In genomic region chr11:11078344-11078743, GRCh38 we compare ENCODE assay signal across 17 cellular contexts.
DNase-seq lines count a peak whose midpoint lies in the region; ATAC-seq, FAIRE-seq and TF ChIP-seq lines count a peak whose summit lies in the region.
"Had no signal": no experiment of that assay in that cellular context is flagged by ENCODE, and none has a peak within 500 bp of the region (broad histone marks: within the 10 kb centered on the region; RNA-seq: fewer than 3 reads in every experiment).

No MANE protein-coding gene starts in this region.

- H3K79me2 ChIP-seq in GM23248 (ENCODE audit: insufficient read depth) = no peaks in the 10 kb centered on the region

- FAIRE-seq in A549 (lab: Jason Lieb, UNC) = peak; percentile 23
- FAIRE-seq: keratinocyte, pancreas had no signal

- H3K27me3 ChIP-seq in GM23248 (replicated peaks; ENCODE audit: insufficient read depth) = peaks cover 55% of the 10 kb centered on the region
- H3K27me3 ChIP-seq: pancreas, Peyer's patch had no signal

- no peaks in the 10 kb centered on the region for H4K20me1 ChIP-seq in GM23248 (ENCODE audit: insufficient read depth)

- H3K27ac ChIP-seq in A549 (no peak overlapping the region), GM23248 (no peak overlapping the region)
- H3K27ac ChIP-seq: pancreas, Peyer's patch had no signal

- TF ChIP-seq EP300 in A549 (IDR thresholded peaks at IDR 0.05) = no peak

- no peaks in the 10 kb centered on the region for H3K9me3 ChIP-seq in A549
- no peaks in the 10 kb centered on the region for H3K9me3 ChIP-seq in GM23248 (ENCODE audit: low read depth)
- H3K9me3 ChIP-seq: pancreas, Peyer's patch had no signal

- TF ChIP-seq RAD21 in A549 (conservative IDR thresholded peaks at IDR 0.05 in 1 of 2, IDR thresholded peaks at IDR 0.05 in 1 of 2) = peak in 1 of 2 experiments; percentile 43; a peak in 3 of 5 replicates

- ATAC-seq in A549 (peak in 1 of 2 experiments; percentile 72; a peak in 3 of 6 replicates), GM21528 (IDR thresholded peaks at IDR 0.05; ENCODE audit: low FRiP score, unreplicated experiment) (no peak), HG03108 (IDR thresholded peaks at IDR 0.05; ENCODE audit: unreplicated experiment) (no peak)
- ATAC-seq: pancreas, T-cell had no signal

- CTCF ChIA-PET in A549 (lab: Yijun Ruan, JAX) = interaction anchor here (1.0 to 3.0 kb wide), 9 partner anchors 11 to 710 kb away, joined by 3 to 16 read pairs (median 7); no protein-coding TSS in a partner anchor

- in situ Hi-C loops in GM23248 (cut with MboI) = no loop called here

- 3% methylated on average over 1 of the region's 1 CpG for WGBS in A549 (ENCODE audit: missing lambda C conversion rate)
- 41 to 52% methylated on average over 1 of the region's 1 CpG for WGBS in GM23248 (ENCODE audit: low coverage in 1 of 2, low lambda C conversion rate in 2 of 2, missing lambda C conversion rate in 2 of 2), 2 experiments

- no peak for TF ChIP-seq POLR2A in A549 (IDR thresholded peaks at IDR 0.05; ENCODE audit: low read length)

- TF ChIP-seq CTCF in A549 (IDR thresholded peaks at IDR 0.05) (peak; percentile 21; the same call in 1 of the 3 replicates), fibroblast of mammary gland (conservative IDR thresholded peaks at IDR 0.05; ENCODE audit: control insufficient read depth, insufficient read depth, low read depth, low read length) (peak; percentile 16)

- H3K36me3 ChIP-seq in GM23248 (ENCODE audit: low read depth) = no peaks in the 10 kb centered on the region
- H3K36me3 ChIP-seq: pancreas, Peyer's patch had no signal

- H3K4me2 ChIP-seq in A549 (no peak overlapping the region), GM23248 (ENCODE audit: unreplicated experiment) (no peak overlapping the region)

- H2AFZ ChIP-seq in GM23248 = no peak overlapping the region

- no peaks in the 10 kb centered on the region for H3K9me2 ChIP-seq in GM23248 (ENCODE audit: insufficient read depth)

- DNase-seq in A549 (ENCODE audit: low read depth in 1 of 2, low spot score in 1 of 2) (peak in 1 of 2 experiments; percentile 40), GM23248 (peak; percentile 43), SW480 (ENCODE audit: low spot score) (peak; percentile 31), fibroblast of mammary gland (ENCODE audit: low read depth) (peak; percentile 23), NCI-H69 (lab: John Stamatoyannopoulos, UW) (no peak), T-helper 9 cell (no peak)
- DNase-seq: activated naive CD8-positive, alpha-beta T cell treated with anti-CD3 and anti-CD28 coated beads, Interleukin-2, amount 10 ng/mL, durations not matched to agents 7 days and 5 days; activated T-cell treated with anti-CD3 and anti-CD28 coated beads for 4 hours; DMS153; NCI-H1105 treated with DMSO at 0.1 percent for 48 hours; pancreas; Peyer's patch; stimulated activated CD4-positive, alpha-beta T cell treated with anti-CD3 and anti-CD28 coated beads, Interleukin-12 subunit alpha, Interleukin-12 subunit beta, amount 100 ng/mL, for 4 hours; T-cell had no signal

- no peak overlapping the region for H3K4me3 ChIP-seq in A549
- no peak overlapping the region for H3K4me3 ChIP-seq in GM23248
- H3K4me3 ChIP-seq in fibroblast of mammary gland (ENCODE audit: control insufficient read depth, low read depth, low read length) = no peak overlapping the region
- H3K4me3 ChIP-seq: pancreas, Peyer's patch had no signal

- H3K9ac ChIP-seq in GM23248 = no peak overlapping the region

- POLR2A ChIA-PET in A549 (lab: Yijun Ruan, JAX) = no interaction called here

- no peaks in the 10 kb centered on the region for H3F3A ChIP-seq in GM23248 (ENCODE audit: insufficient read depth)

- H3K4me1 ChIP-seq in A549 (no peaks in the 10 kb centered on the region), GM23248 (ENCODE audit: insufficient read depth) (no peaks in the 10 kb centered on the region)
- H3K4me1 ChIP-seq: pancreas, Peyer's patch had no signal

TF ChIP-seq in A549, 52 proteins besides CTCF, POLR2A, EP300 and RAD21:
- TF ChIP-seq GATA3 (IDR thresholded peaks at IDR 0.05; ENCODE audit: borderline replicate concordance) (no peak), KDM1A (IDR thresholded peaks at IDR 0.05; ENCODE audit: low read depth) (no peak), HEYL (CRISPR knock-in tag; IDR thresholded peaks at IDR 0.05) (no peak), MYC (IDR thresholded peaks at IDR 0.05; ENCODE audit: borderline replicate concordance, low read length) (no peak), ZNF302 (CRISPR knock-in tag; IDR thresholded peaks at IDR 0.05) (no peak), POLR2AphosphoS2 (conservative IDR thresholded peaks at IDR 0.05; ENCODE audit: low read length) (no peak), HDAC2 (IDR thresholded peaks at IDR 0.05) (no peak), FOSL2 (IDR thresholded peaks at IDR 0.05) (no peak), FOSL2 (CRISPR knock-in tag; IDR thresholded peaks at IDR 0.05) (no peak), KDM5A (IDR thresholded peaks at IDR 0.05) (no peak), CHD2 (IDR thresholded peaks at IDR 0.05; ENCODE audit: low read length, partially characterized antibody) (no peak), RARB (CRISPR knock-in tag; IDR thresholded peaks at IDR 0.05) (no peak), ATOH8 (CRISPR knock-in tag; IDR thresholded peaks at IDR 0.05; ENCODE audit: low read depth) (no peak), PBX3 (IDR thresholded peaks at IDR 0.05) (no peak), HOXA7 (CRISPR knock-in tag; IDR thresholded peaks at IDR 0.05) (no peak), JUNB (IDR thresholded peaks at IDR 0.05) (no peak)
- TF ChIP-seq, protein P1, sequence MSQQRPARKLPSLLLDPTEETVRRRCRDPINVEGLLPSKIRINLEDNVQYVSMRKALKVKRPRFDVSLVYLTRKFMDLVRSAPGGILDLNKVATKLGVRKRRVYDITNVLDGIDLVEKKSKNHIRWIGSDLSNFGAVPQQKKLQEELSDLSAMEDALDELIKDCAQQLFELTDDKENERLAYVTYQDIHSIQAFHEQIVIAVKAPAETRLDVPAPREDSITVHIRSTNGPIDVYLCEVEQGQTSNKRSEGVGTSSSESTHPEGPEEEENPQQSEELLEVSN (IDR thresholded peaks at IDR 0.05; ENCODE audit: borderline replicate concordance, low read depth) = no peak

Comparison
In these comparisons a context has a peak if more than half of its experiments do, and no peak if none do; other contexts are left out.
1. DNase-seq: peak in GM23248 (single experiment), SW480 (single experiment) and fibroblast of mammary gland (single experiment); none in NCI-H69 (single experiment) and T-helper 9 cell (single experiment).